Comparison of ENCODE assay signal across 15 cellular contexts in genomic region chr9:85713897-85714296, GRCh38. TPM values are rescaled to one million over a fixed set of nuclear protein-coding genes. Genes with fewer than 3 reads are reported as not detected.
DNase-seq lines count a peak whose midpoint lies in the region; ATAC-seq, FAIRE-seq and TF ChIP-seq lines count a peak whose summit lies in the region.
"Had no signal": no experiment of that assay in that cellular context is flagged by ENCODE, and none has a peak within 500 bp of the region (broad histone marks: within the 10 kb centered on the region; RNA-seq: fewer than 3 reads in every experiment).

No MANE protein-coding gene starts in this region.

- no peaks in the 10 kb centered on the region for H3K27me3 ChIP-seq in CD8-positive, alpha-beta T cell (ENCODE audit: insufficient read depth, low read length)
- H3K27me3 ChIP-seq in astrocyte (ENCODE audit: insufficient read depth, low read length): no peaks in the 10 kb centered on the region
- H3K27me3 ChIP-seq in ascending aorta: no peaks in the 10 kb centered on the region
- H3K27me3 ChIP-seq in gastrocnemius medialis: no peaks in the 10 kb centered on the region
- H3K27me3 ChIP-seq: MG63 had no signal

- no peaks in the 10 kb centered on the region for H3K27me3 Mint-ChIP-seq in CD8-positive, alpha-beta T cell (ENCODE audit: low read depth)
- H3K27me3 Mint-ChIP-seq in astrocyte (ENCODE audit: low read depth, unreplicated experiment): no peaks in the 10 kb centered on the region
- H3K27me3 Mint-ChIP-seq in mesothelial cell of epicardium (ENCODE audit: low read depth): no peaks in the 10 kb centered on the region
- H3K27me3 Mint-ChIP-seq: B cell had no signal

- TF ChIP-seq POLR2A in gastrocnemius medialis (IDR thresholded peaks at IDR 0.05): no peak

- no peaks in the 10 kb centered on the region for H3K79me2 ChIP-seq in astrocyte (ENCODE audit: insufficient read depth, low read length)

- ATAC-seq in CD8-positive, alpha-beta T cell: no peak
- no peak for ATAC-seq in HG03342 (IDR thresholded peaks at IDR 0.05; ENCODE audit: unreplicated experiment)
- no peak for ATAC-seq in gastrocnemius medialis
- ATAC-seq: GM23338 had no signal

- no peak overlapping the region for H3K4me3 Mint-ChIP-seq in CD8-positive, alpha-beta T cell
- no peak overlapping the region for H3K4me3 Mint-ChIP-seq in astrocyte (ENCODE audit: unreplicated experiment)
- H3K4me3 Mint-ChIP-seq in mesothelial cell of epicardium: no peak overlapping the region
- H3K4me3 Mint-ChIP-seq: B cell, GM23338 had no signal

- H3K36me3 ChIP-seq in CD8-positive, alpha-beta T cell (ENCODE audit: insufficient read depth, low read length): no peaks in the 10 kb centered on the region
- H3K36me3 ChIP-seq in astrocyte (ENCODE audit: insufficient read depth, low read length): no peaks in the 10 kb centered on the region
- H3K36me3 ChIP-seq in ascending aorta: no peaks in the 10 kb centered on the region
- H3K36me3 ChIP-seq in gastrocnemius medialis: no peaks in the 10 kb centered on the region
- H3K36me3 ChIP-seq: MG63 had no signal

- peaks cover 43% of the 10 kb centered on the region for H3K4me1 Mint-ChIP-seq in CD8-positive, alpha-beta T cell (ENCODE audit: low read depth)
- peaks cover 9% of the 10 kb centered on the region for H3K4me1 Mint-ChIP-seq in astrocyte (ENCODE audit: low read depth, unreplicated experiment)
- H3K4me1 Mint-ChIP-seq in mesothelial cell of epicardium: peaks cover 5% of the 10 kb centered on the region

- peaks cover 32% of the 10 kb centered on the region for H3K36me3 Mint-ChIP-seq in CD8-positive, alpha-beta T cell
- no peaks in the 10 kb centered on the region for H3K36me3 Mint-ChIP-seq in astrocyte (ENCODE audit: low read depth, unreplicated experiment)
- peaks cover 13% of the 10 kb centered on the region for H3K36me3 Mint-ChIP-seq in mesothelial cell of epicardium

- H3K4me3 ChIP-seq in CD8-positive, alpha-beta T cell (ENCODE audit: low read depth, low read length): no peak overlapping the region
- no peak overlapping the region for H3K4me3 ChIP-seq in astrocyte (ENCODE audit: insufficient read depth, low read depth, low read length)
- no peak overlapping the region for H3K4me3 ChIP-seq in ascending aorta
- no peak overlapping the region for H3K4me3 ChIP-seq in gastrocnemius medialis
- H3K4me3 ChIP-seq: GM23338, MG63 had no signal

- H3K27ac Mint-ChIP-seq in CD8-positive, alpha-beta T cell: peak overlapping the region; percentile 53
- H3K27ac Mint-ChIP-seq in astrocyte (ENCODE audit: unreplicated experiment) (no peak overlapping the region), mesothelial cell of epicardium (peak overlapping the region; percentile 35)
- H3K27ac Mint-ChIP-seq: B cell, GM23338 had no signal

- H2AFZ ChIP-seq in astrocyte (ENCODE audit: low read depth, low read length): no peak overlapping the region
- H2AFZ ChIP-seq: GM23338 had no signal

- intact Hi-C loops in CD8-positive, alpha-beta T cell (cut with DNase I, micrococcal nuclease): no loop called here
- intact Hi-C loops in ascending aorta (cut with DNase I): no loop called here
- intact Hi-C loops in gastrocnemius medialis (cut with DNase I; ENCODE audit: low total_unique reads): no loop called here

- in situ Hi-C loops in gastrocnemius medialis (cut with MboI; ENCODE audit: low sequenced_read_pairs in 4 of 4): no loop called here

- H3K9ac ChIP-seq in astrocyte (ENCODE audit: low read length): no peak overlapping the region

- no peak overlapping the region for H3K4me2 ChIP-seq in astrocyte (ENCODE audit: low read length)
- H3K4me2 ChIP-seq: GM23338 had no signal

- no peak for DNase-seq in CD8-positive, alpha-beta T cell
- peak; percentile 2 for DNase-seq in MV-4-11 (lab: John Stamatoyannopoulos, UW)
- peak; percentile 37 for DNase-seq in astrocyte (ENCODE audit: low read depth)
- DNase-seq in mesothelial cell of epicardium (ENCODE audit: low spot score in 2 of 2, unreplicated experiment in 2 of 2): no peak
- no peak for DNase-seq in ascending aorta (ENCODE audit: low spot score in 2 of 2)
- DNase-seq in GF-D8 (lab: John Stamatoyannopoulos, UW): no peak
- no peak for DNase-seq in gastrocnemius medialis
- DNase-seq: DMS79 treated with DMSO at 0.1 percent for 48 hours, MG63, NCI-H187, NCI-H69, SHP77 had no signal

- H3K9me3 Mint-ChIP-seq in CD8-positive, alpha-beta T cell: peaks cover 13% of the 10 kb centered on the region
- no peaks in the 10 kb centered on the region for H3K9me3 Mint-ChIP-seq in astrocyte (ENCODE audit: unreplicated experiment)
- peaks cover 12% of the 10 kb centered on the region for H3K9me3 Mint-ChIP-seq in mesothelial cell of epicardium

- CTCF ChIA-PET in CD8-positive, alpha-beta T cell (lab: Charles Lee): interaction anchor here (1.1 kb wide), 1 partner anchor 16 kb away, joined by 4 read pairs; no protein-coding TSS in a partner anchor

- H3K9me3 ChIP-seq in CD8-positive, alpha-beta T cell (ENCODE audit: low read length): peaks cover 3% of the 10 kb centered on the region
- no peaks in the 10 kb centered on the region for H3K9me3 ChIP-seq in astrocyte (ENCODE audit: insufficient read depth, low read depth, low read length)
- peaks cover 0 to 9% of the 10 kb centered on the region in 2 donors for H3K9me3 ChIP-seq in ascending aorta
- H3K9me3 ChIP-seq in gastrocnemius medialis: no peaks in the 10 kb centered on the region
- H3K9me3 ChIP-seq: MG63 had no signal

- H4K20me1 ChIP-seq in astrocyte (ENCODE audit: insufficient read depth, low read length): no peaks in the 10 kb centered on the region

- TF ChIP-seq CTCF in CD8-positive, alpha-beta T cell (IDR thresholded peaks at IDR 0.05): no peak
- no peak for TF ChIP-seq CTCF in astrocyte (IDR thresholded peaks at IDR 0.05; ENCODE audit: insufficient read depth, low read depth, low read length)
- no peak for TF ChIP-seq CTCF in mesothelial cell of epicardium (IDR thresholded peaks at IDR 0.05; ENCODE audit: unreplicated experiment)
- no peak for TF ChIP-seq CTCF in ascending aorta (IDR thresholded peaks at IDR 0.05)
- TF ChIP-seq CTCF in gastrocnemius medialis (IDR thresholded peaks at IDR 0.05 in 4 of 5, conservative IDR thresholded peaks at IDR 0.05 in 1 of 5): no peak

- no peak overlapping the region for H3K27ac ChIP-seq in CD8-positive, alpha-beta T cell (ENCODE audit: low read depth, low read length)
- H3K27ac ChIP-seq in astrocyte (ENCODE audit: low read depth, low read length): no peak overlapping the region
- no peak overlapping the region for H3K27ac ChIP-seq in ascending aorta
- no peak overlapping the region for H3K27ac ChIP-seq in gastrocnemius medialis

- POLR2A ChIA-PET in CD8-positive, alpha-beta T cell (lab: Charles Lee): no interaction called here

- H3K4me1 ChIP-seq in CD8-positive, alpha-beta T cell (ENCODE audit: insufficient read depth, low read length): peaks cover 15% of the 10 kb centered on the region
- H3K4me1 ChIP-seq in astrocyte (ENCODE audit: insufficient read depth, low read length): no peaks in the 10 kb centered on the region
- no peaks in the 10 kb centered on the region for H3K4me1 ChIP-seq in ascending aorta
- H3K4me1 ChIP-seq in gastrocnemius medialis: peaks cover 11 to 15% of the 10 kb centered on the region in 2 donors

- no peak for FAIRE-seq in astrocyte (lab: Jason Lieb, UNC)

RNA-seq across cellular contexts. Expression of gene AGTPBP1, which starts 27.9 kb away (rescaled TPM):
- total RNA-seq in CD8-positive, alpha-beta T cell: 10 to 100 TPM; 58.3 to 58.4 TPM
- total RNA-seq in astrocyte (27.6 and 30.0 TPM in 2 replicates), mesothelial cell of epicardium (26.0 to 27.4 TPM (median 27.0 TPM) in 3 replicates), ascending aorta (28.3 TPM), gastrocnemius medialis (10 to 100 TPM; 24.4 to 39.7 (median 31.8) TPM)

Comparison
In these comparisons a context has a peak if more than half of its experiments do, and no peak if none do; other contexts are left out.
1. DNase-seq: peak in MV-4-11 (single experiment) and astrocyte (single experiment); none in CD8-positive, alpha-beta T cell (0 of 7), mesothelial cell of epicardium (0 of 2), ascending aorta (0 of 2), GF-D8 (single experiment) and gastrocnemius medialis (0 of 2).